17 cellular contexts compared by ENCODE assay signal in the genomic region with DNA sequence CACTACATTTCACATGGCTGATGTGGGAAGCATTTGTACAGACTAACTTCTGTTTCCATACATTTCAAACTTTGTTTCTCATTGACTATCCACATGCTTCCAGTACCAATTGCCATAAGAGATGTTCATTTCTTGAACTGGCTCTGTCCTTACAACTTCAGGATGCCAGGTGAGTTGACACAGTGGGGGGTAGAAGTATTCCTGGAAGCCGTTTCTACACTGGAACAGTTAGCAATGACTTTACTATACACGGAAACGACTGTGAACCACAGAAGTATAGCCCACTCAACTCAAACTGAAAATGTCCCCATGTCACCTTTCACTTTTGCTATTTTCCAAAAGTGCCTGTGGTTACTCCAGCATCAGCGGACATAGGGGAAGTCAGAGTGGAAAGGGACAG. TPM values are rescaled to one million over a fixed set of nuclear protein-coding genes. Genes with fewer than 3 reads are reported as not detected.
A peak's percentile ranks its signal among the peaks of the same experiment; 100 is the strongest.
DNase-seq lines count a peak whose midpoint lies in the region; ATAC-seq and TF ChIP-seq lines count a peak whose summit lies in the region.
"Had no signal": no experiment of that assay in that cellular context is flagged by ENCODE, and none has a peak within 500 bp of the region (broad histone marks: within the 10 kb centered on the region; RNA-seq: fewer than 3 reads in every experiment).

No MANE protein-coding gene starts in this region.

- peaks cover 16% of the 10 kb centered on the region for H3K27me3 Mint-ChIP-seq in stimulated activated naive CD8-positive, alpha-beta T cell treated with anti-CD3 and anti-CD28 coated beads, Interleukin-15, amount 100 ng/mL, for 72 hours

- H3K9me3 Mint-ChIP-seq in stimulated activated naive CD8-positive, alpha-beta T cell treated with anti-CD3 and anti-CD28 coated beads, Interleukin-15, amount 100 ng/mL, for 72 hours = peaks cover 0 to 7% of the 10 kb centered on the region in 2 donors

- no peaks in the 10 kb centered on the region for H3F3A ChIP-seq in Loucy (ENCODE audit: low read depth)

- ATAC-seq in stimulated activated naive CD8-positive, alpha-beta T cell treated with anti-CD3 and anti-CD28 coated beads, Interleukin-15, amount 100 ng/mL, for 72 hours = peak; percentile 45
- no peak for ATAC-seq in stimulated activated naive CD8-positive, alpha-beta T cell treated with anti-CD3 and anti-CD28 coated beads, Interleukin-15, Interleukin-2, amounts not matched to agents 100 U/mL and 50 U/mL, for 24 hours

- H3K4me2 ChIP-seq in Loucy (ENCODE audit: low read depth, low read length, poor library complexity, severe bottlenecking) = peak overlapping the region; percentile 1
- no peak overlapping the region for H3K4me2 ChIP-seq in osteoblast (ENCODE audit: insufficient read depth, low read length)

- H3K9ac ChIP-seq in Loucy (ENCODE audit: low read depth, low read length, poor library complexity, severe bottlenecking) = no peak overlapping the region

- H3K4me3 ChIP-seq in Loucy (ENCODE audit: low read length, poor library complexity, severe bottlenecking) = no peak overlapping the region
- H3K4me3 ChIP-seq in osteoblast (ENCODE audit: insufficient read depth, low read length) = no peak overlapping the region

- no peaks in the 10 kb centered on the region for H3K36me3 ChIP-seq in Loucy (ENCODE audit: insufficient read depth, low read length)
- H3K36me3 ChIP-seq in osteoblast (ENCODE audit: insufficient read depth, low read length) = no peaks in the 10 kb centered on the region

- H3K9me2 ChIP-seq in Loucy (replicated peaks; ENCODE audit: low read depth, low read length) = no peaks in the 10 kb centered on the region

- H3K4me1 ChIP-seq in Loucy (ENCODE audit: insufficient read depth, low read length, poor library complexity, severe bottlenecking) (peaks cover 14% of the 10 kb centered on the region), osteoblast (ENCODE audit: insufficient read depth, low read length) (no peaks in the 10 kb centered on the region)

- H3K79me2 ChIP-seq in Loucy (ENCODE audit: insufficient read depth, low read length) = no peaks in the 10 kb centered on the region
- H3K79me2 ChIP-seq in osteoblast (ENCODE audit: insufficient read depth, low read length) = no peaks in the 10 kb centered on the region

- H4K20me1 ChIP-seq in Loucy (ENCODE audit: insufficient read depth, low read length, poor library complexity, severe bottlenecking) (no peaks in the 10 kb centered on the region), osteoblast (ENCODE audit: insufficient read depth, low read length) (no peaks in the 10 kb centered on the region)

- no peak overlapping the region for H3K27ac Mint-ChIP-seq in stimulated activated naive CD8-positive, alpha-beta T cell treated with anti-CD3 and anti-CD28 coated beads, Interleukin-15, amount 100 ng/mL, for 72 hours
- H3K27ac Mint-ChIP-seq: CD4-positive, alpha-beta memory T cell had no signal

- no peak for DNase-seq in stimulated activated naive CD8-positive, alpha-beta T cell treated with anti-CD3 and anti-CD28 coated beads, Interleukin-15, amount 100 ng/mL, for 72 hours
- DNase-seq in stimulated activated naive CD8-positive, alpha-beta T cell treated with anti-CD3 and anti-CD28 coated beads, Interleukin-15, Interleukin-2, amounts not matched to agents 100 U/mL and 50 U/mL, for 24 hours = no peak
- DNase-seq in osteoblast (ENCODE audit: insufficient read length, low spot score, missing footprints) = peak; percentile 26
- no peak for DNase-seq in stimulated activated CD4-positive, alpha-beta T cell treated with anti-CD3 and anti-CD28 coated beads, Interleukin-4, amount 100 ng/mL, for 4 hours
- no peak for DNase-seq in T-helper 9 cell
- DNase-seq: C1 segment of cervical spinal cord; Calu3; CD4-positive, alpha-beta memory T cell; COR-L47; DMS53; DMS79 treated with DMSO at 0.1 percent for 48 hours; H7; HCEC 1CT had no signal

- no peak overlapping the region for H3K27ac ChIP-seq in osteoblast (ENCODE audit: low read depth, low read length)

- no peak overlapping the region for H2AFZ ChIP-seq in Loucy (ENCODE audit: low read length)
- no peak overlapping the region for H2AFZ ChIP-seq in osteoblast (ENCODE audit: low read length)

- no peaks in the 10 kb centered on the region for H3K9me3 ChIP-seq in Loucy (ENCODE audit: insufficient read depth, low read depth, low read length)
- no peaks in the 10 kb centered on the region for H3K9me3 ChIP-seq in osteoblast (ENCODE audit: low read depth, low read length)

- H3K27me3 ChIP-seq in Loucy (ENCODE audit: insufficient read depth, low read length, poor library complexity, severe bottlenecking) = no peaks in the 10 kb centered on the region
- no peaks in the 10 kb centered on the region for H3K27me3 ChIP-seq in osteoblast (ENCODE audit: insufficient read depth, low read length)

- H3K4me3 Mint-ChIP-seq in stimulated activated naive CD8-positive, alpha-beta T cell treated with anti-CD3 and anti-CD28 coated beads, Interleukin-15, amount 100 ng/mL, for 72 hours = peak overlapping the region in 1 of 2 donors; percentile 45
- H3K4me3 Mint-ChIP-seq: CD4-positive, alpha-beta memory T cell had no signal

- no peak for TF ChIP-seq CTCF in Loucy (conservative IDR thresholded peaks at IDR 0.05; ENCODE audit: low read length)
- no peak for TF ChIP-seq CTCF in osteoblast (IDR thresholded peaks at IDR 0.05; ENCODE audit: extremely low read depth, low read depth, low read length)

- peaks cover 10% of the 10 kb centered on the region for H3K4me1 Mint-ChIP-seq in stimulated activated naive CD8-positive, alpha-beta T cell treated with anti-CD3 and anti-CD28 coated beads, Interleukin-15, amount 100 ng/mL, for 72 hours
- H3K4me1 Mint-ChIP-seq: CD4-positive, alpha-beta memory T cell had no signal

RNA-seq across cellular contexts. Expression of gene DSPP, which starts 38.0 kb away (rescaled TPM):
- not detected in 2 replicates for total RNA-seq in osteoblast
- total RNA-seq: A172; A673; Calu3; CD4-positive, alpha-beta memory T cell; H1; H7 had no signal

RNA-seq across cellular contexts. Expression of gene SPARCL1, which starts 41.1 kb away (rescaled TPM):
- total RNA-seq in osteoblast = under 0.01 TPM in 1 of 2 replicates, not detected in the other
- total RNA-seq: A172; Calu3; CD4-positive, alpha-beta memory T cell had no signal
